8 cellular contexts compared by ENCODE assay signal in the genomic region with DNA sequence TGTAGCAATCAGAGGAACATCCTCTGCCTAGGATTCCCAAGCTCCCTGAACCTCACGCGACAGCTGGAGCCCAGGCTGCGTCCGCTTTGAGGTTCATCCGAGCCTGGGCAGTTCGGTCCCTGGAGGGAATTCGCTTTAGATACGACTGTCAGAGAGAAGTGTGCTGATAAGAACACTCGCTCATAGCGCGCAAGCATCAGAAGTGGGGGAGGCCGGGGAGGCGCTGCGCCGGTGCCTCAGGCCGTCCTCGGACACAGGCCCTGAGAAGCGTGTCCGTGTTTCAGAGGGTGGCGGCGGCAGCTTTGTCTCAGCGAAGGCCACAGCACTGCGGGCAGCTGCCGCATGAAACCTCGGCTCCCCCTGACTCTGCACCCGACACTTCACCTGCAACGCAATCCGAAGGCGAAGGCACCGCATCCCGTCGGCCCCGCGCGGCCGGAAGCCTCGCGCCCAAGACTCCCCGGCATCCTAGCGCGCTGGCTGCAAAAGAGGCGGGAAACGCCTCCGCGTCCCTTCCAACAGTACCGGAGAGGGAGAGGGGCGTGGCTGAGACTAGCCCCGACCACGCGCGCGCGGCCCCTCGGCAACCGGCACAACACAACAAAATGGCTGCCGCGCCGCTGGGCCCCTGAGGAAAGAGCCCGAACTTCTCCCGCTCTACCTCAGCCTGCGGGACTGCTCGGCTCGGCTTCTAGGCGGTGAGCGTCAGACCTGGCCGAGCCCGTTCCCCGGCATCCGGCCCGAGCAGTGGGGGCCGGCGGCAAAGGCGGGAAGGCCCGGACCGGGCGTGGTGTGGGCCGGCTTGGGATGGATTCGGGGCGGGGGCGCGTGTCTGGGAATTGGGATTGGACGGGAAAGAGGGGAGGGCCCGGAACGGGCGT. TPM values are rescaled to one million over a fixed set of nuclear protein-coding genes. Genes with fewer than 3 reads are reported as not detected.
DNase-seq lines count a peak whose midpoint lies in the region; ATAC-seq, FAIRE-seq and TF ChIP-seq lines count a peak whose summit lies in the region.

A gene with protein sequence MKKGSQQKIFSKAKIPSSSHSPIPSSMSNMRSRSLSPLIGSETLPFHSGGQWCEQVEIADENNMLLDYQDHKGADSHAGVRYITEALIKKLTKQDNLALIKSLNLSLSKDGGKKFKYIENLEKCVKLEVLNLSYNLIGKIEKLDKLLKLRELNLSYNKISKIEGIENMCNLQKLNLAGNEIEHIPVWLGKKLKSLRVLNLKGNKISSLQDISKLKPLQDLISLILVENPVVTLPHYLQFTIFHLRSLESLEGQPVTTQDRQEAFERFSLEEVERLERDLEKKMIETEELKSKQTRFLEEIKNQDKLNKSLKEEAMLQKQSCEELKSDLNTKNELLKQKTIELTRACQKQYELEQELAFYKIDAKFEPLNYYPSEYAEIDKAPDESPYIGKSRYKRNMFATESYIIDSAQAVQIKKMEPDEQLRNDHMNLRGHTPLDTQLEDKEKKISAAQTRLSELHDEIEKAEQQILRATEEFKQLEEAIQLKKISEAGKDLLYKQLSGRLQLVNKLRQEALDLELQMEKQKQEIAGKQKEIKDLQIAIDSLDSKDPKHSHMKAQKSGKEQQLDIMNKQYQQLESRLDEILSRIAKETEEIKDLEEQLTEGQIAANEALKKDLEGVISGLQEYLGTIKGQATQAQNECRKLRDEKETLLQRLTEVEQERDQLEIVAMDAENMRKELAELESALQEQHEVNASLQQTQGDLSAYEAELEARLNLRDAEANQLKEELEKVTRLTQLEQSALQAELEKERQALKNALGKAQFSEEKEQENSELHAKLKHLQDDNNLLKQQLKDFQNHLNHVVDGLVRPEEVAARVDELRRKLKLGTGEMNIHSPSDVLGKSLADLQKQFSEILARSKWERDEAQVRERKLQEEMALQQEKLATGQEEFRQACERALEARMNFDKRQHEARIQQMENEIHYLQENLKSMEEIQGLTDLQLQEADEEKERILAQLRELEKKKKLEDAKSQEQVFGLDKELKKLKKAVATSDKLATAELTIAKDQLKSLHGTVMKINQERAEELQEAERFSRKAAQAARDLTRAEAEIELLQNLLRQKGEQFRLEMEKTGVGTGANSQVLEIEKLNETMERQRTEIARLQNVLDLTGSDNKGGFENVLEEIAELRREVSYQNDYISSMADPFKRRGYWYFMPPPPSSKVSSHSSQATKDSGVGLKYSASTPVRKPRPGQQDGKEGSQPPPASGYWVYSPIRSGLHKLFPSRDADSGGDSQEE (N-terminal part only) (plus strand): TSS at position 586 of the 881 bp plus-strand sequence. CDS start 13,372 bp downstream, outside the sequence.

- peak within 1 kb of the TSS; percentile 83 for H3K27ac ChIP-seq in AG04450 (ENCODE audit: low read depth, low read length)
- H3K27ac ChIP-seq in WERI-Rb-1 = peak within 1 kb of the TSS; percentile 99
- H3K27ac ChIP-seq in small intestine (ENCODE audit: low read depth in 1 of 2, low read length in 1 of 2) = peak within 1 kb of the TSS; percentile 47 to 90

- H3K4me3 ChIP-seq in AG04450 (ENCODE audit: low read depth, low read length) (peak within 1 kb of the TSS; percentile 91), WERI-Rb-1 (ENCODE audit: low read depth, low read length) (peak within 1 kb of the TSS; percentile 70), small intestine (ENCODE audit: low read depth in 1 of 2, low read length in 2 of 2) (peak within 1 kb of the TSS; percentile 63 to 88)

- no peak for FAIRE-seq in small intestine (lab: Jason Lieb, UNC)

- in situ Hi-C loops in T47D (cut with HindIII; ENCODE audit: low pct_unique_long_range_greater_than_20kb, low sequenced_read_pairs) = no loop called here

- H3K9me3 ChIP-seq in AG04450 (ENCODE audit: control insufficient read depth, insufficient read depth, low read length) = no peaks in the 10 kb centered on the region; the same call in 1 of the 2 replicates
- no peaks in the 10 kb centered on the region for H3K9me3 ChIP-seq in WERI-Rb-1 (ENCODE audit: severe bottlenecking)
- H3K9me3 ChIP-seq in small intestine (ENCODE audit: control insufficient read depth, low read depth) = no peaks in the 10 kb centered on the region

- POLR2A ChIA-PET in AG04450 (lab: Yijun Ruan, JAX) = no interaction called here

- CTCF ChIA-PET in AG04450 (lab: Charles Lee) = interaction anchor here (1.0 to 2.6 kb wide), 3 partner anchors 9 to 89 kb away, joined by 3 to 5 read pairs (median 5); no protein-coding TSS in a partner anchor

- peaks cover 0 to 4% of the 10 kb centered on the region in 2 donors for H3K4me1 ChIP-seq in small intestine (ENCODE audit: control insufficient read depth in 2 of 2, insufficient read depth in 1 of 2, low read depth in 1 of 2, low read length in 1 of 2)

- TF ChIP-seq CTCF in AG04450 (IDR thresholded peaks at IDR 0.05; ENCODE audit: low read depth, low read length) (no peak), WERI-Rb-1 (IDR thresholded peaks at IDR 0.05; ENCODE audit: low read depth, low read length) (no peak)

- DNase-seq in AG04450 (ENCODE audit: low read depth, low spot score) (peak; percentile 53), NCI-H2227 treated with DMSO at 0.1 percent for 48 hours (lab: John Stamatoyannopoulos, UW) (peak; percentile 89), WERI-Rb-1 (peak; percentile 97), T47D (ENCODE audit: low read depth in 1 of 2, low spot score in 1 of 2) (peak; percentile 85 to 94), iPS-NIHi11 (ENCODE audit: low spot score) (peak; percentile 88), small intestine (peak; percentile 73)

- H3K36me3 ChIP-seq in WERI-Rb-1 (peaks cover 5% of the 10 kb centered on the region; the same call in 1 of the 2 replicates), small intestine (ENCODE audit: control insufficient read depth in 2 of 2, insufficient read depth in 2 of 2, low read length in 2 of 2) (no peaks in the 10 kb centered on the region)

- H3K27me3 ChIP-seq in AG04450 (ENCODE audit: control insufficient read depth, insufficient read depth, low read length) (no peaks in the 10 kb centered on the region), WERI-Rb-1 (ENCODE audit: insufficient read depth, low read depth, severe bottlenecking) (no peaks in the 10 kb centered on the region), small intestine (ENCODE audit: control insufficient read depth in 2 of 2, insufficient read depth in 2 of 2, low read length in 2 of 2) (no peaks in the 10 kb centered on the region)

- WGBS in small intestine, 3 donors = 0 to 1% (median 0%) methylated on average over 81 to 85 of the region's 85 CpGs

- ATAC-seq in GM18909 (IDR thresholded peaks at IDR 0.05; ENCODE audit: poor library complexity, unreplicated experiment) (peak; percentile 72), HG03175 (IDR thresholded peaks at IDR 0.05; ENCODE audit: unreplicated experiment) (peak; percentile 64)

RNA-seq across cellular contexts. Expression of the gene that starts here (rescaled TPM):
- polyA plus RNA-seq in AG04450 (2011; rRNA removed) (5.9 and 8.3 TPM in 2 replicates), small intestine (1 to 10 TPM; 1.9 to 6.8 (median 2.2) TPM)
- polyA minus RNA-seq in AG04450 (2011; rRNA and poly(A)+ RNA removed) = 5.4 and 9.1 TPM in 2 replicates

Comparison
In these comparisons a context has a peak if more than half of its experiments do, and no peak if none do; other contexts are left out.
1. Peak in every context shown above with its lines: DNase-seq, ATAC-seq, H3K4me3 ChIP-seq and H3K27ac ChIP-seq.